ENCODE assay signal across 2 cellular contexts in the genomic region with DNA sequence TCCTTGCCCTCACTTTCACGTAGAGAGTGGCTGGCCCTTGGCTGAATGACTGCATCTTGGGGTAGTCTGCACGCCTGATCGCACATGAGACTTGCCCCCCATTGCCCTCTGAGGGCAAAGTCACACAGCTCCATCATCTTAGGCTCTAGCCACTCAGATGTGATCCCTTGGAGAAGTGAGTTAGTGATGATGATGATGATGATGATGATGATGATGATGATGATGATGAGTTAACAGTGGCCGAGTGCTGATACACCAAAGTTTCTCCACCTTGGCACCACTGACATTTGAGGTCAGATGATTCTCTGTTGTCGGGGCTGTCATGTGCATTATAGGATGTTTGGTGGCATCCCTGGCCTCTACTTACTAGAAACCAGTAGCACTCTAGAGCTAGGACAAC.
TF ChIP-seq lines count a peak whose summit lies in the region.

No MANE protein-coding gene starts in this region.

TF ChIP-seq in HepG2, 621 proteins besides CTCF, POLR2A, EP300 and RAD21:
- no peak for TF ChIP-seq ZNF83 (CRISPR knock-in tag; IDR thresholded peaks at IDR 0.05; ENCODE audit: borderline replicate concordance)
- TF ChIP-seq CREB1 (IDR thresholded peaks at IDR 0.05) = peak; percentile 94
- no peak for TF ChIP-seq CREB1 (CRISPR knock-in tag; IDR thresholded peaks at IDR 0.05)

TF ChIP-seq in GM12878, 131 proteins besides CTCF, POLR2A, EP300 and RAD21:
- TF ChIP-seq KAT2A (conservative IDR thresholded peaks at IDR 0.05; ENCODE audit: control insufficient read depth, low read depth, low read length) (no peak), ATF3 (IDR thresholded peaks at IDR 0.05; ENCODE audit: borderline replicate concordance, extremely low read depth, low read depth, low read length) (no peak), ZNF622 (IDR thresholded peaks at IDR 0.05) (no peak), NR2C2 (IDR thresholded peaks at IDR 0.05; ENCODE audit: borderline replicate concordance, control insufficient read depth, insufficient read length, low read depth) (no peak), FOS (IDR thresholded peaks at IDR 0.05; ENCODE audit: borderline replicate concordance, extremely low read depth, insufficient read length) (no peak), ZNF384 (IDR thresholded peaks at IDR 0.05; ENCODE audit: borderline replicate concordance, low read depth, low read length) (no peak), MYC (IDR thresholded peaks at IDR 0.05; ENCODE audit: insufficient read depth, insufficient read length, insufficient replicate concordance, low read length, severe bottlenecking) (no peak)
